Comparison of ENCODE assay signal across 11 cellular contexts in the genomic region with DNA sequence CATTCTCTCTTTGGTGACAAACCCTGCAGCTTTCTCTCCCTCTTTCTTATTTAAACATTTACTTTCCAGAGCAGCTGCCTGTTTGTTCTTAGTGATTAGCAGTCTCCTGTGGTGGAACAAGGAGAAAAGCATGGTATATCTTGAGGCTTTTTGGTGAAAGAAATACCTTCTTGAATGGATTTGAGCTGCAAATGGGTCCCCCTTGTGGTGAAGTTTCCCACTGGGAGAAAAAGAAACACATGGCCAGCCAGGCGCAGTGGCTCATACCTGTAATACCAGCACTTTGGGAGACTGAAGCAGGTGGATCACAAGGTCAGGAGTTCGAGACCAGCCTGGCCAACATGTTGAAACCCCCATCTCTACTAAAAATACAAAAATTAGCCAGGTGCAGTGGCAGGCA. TPM values are rescaled to one million over a fixed set of nuclear protein-coding genes. Genes with fewer than 3 reads are reported as not detected.
DNase-seq lines count a peak whose midpoint lies in the region; ATAC-seq and TF ChIP-seq lines count a peak whose summit lies in the region.
"Had no signal": no experiment of that assay in that cellular context is flagged by ENCODE, and none has a peak within 500 bp of the region (broad histone marks: within the 10 kb centered on the region; RNA-seq: fewer than 3 reads in every experiment).

No MANE protein-coding gene starts in this region.

- no peaks in the 10 kb centered on the region for H3K36me3 ChIP-seq in GM23338 (ENCODE audit: insufficient read depth)
- H3K36me3 ChIP-seq in hepatocyte (replicated peaks; ENCODE audit: insufficient read depth, low read depth) = no peaks in the 10 kb centered on the region

- peaks cover 2% of the 10 kb centered on the region for H3K27me3 Mint-ChIP-seq in GM23338 (ENCODE audit: insufficient read depth, low read depth, poor library complexity)

- peak; percentile 77 for ATAC-seq in GM23338
- ATAC-seq in SK-N-SH treated with all-trans-retinoic acid at 6 μM for 48 hours = peak; percentile 25; the same call in 1 of the 3 replicates
- ATAC-seq in HG02884 (IDR thresholded peaks at IDR 0.05; ENCODE audit: unreplicated experiment) = no peak

- no peak overlapping the region for H3K4me2 ChIP-seq in GM23338
- H3K4me2 ChIP-seq in hepatocyte = no peak overlapping the region

- no peak overlapping the region for H3K27ac Mint-ChIP-seq in GM23338
- H3K27ac Mint-ChIP-seq: activated CD4-positive, alpha-beta T cell treated with anti-CD3 and anti-CD28 coated beads, Interleukin-2, amount 10 ng/mL, durations not matched to agents 7 days and 5 days had no signal

- peaks cover 12% of the 10 kb centered on the region; the same call in 2 of the 3 replicates for H3K4me1 Mint-ChIP-seq in GM23338
- H3K4me1 Mint-ChIP-seq: activated CD4-positive, alpha-beta T cell treated with anti-CD3 and anti-CD28 coated beads, Interleukin-2, amount 10 ng/mL, durations not matched to agents 7 days and 5 days had no signal

- H4K20me1 ChIP-seq in GM23338 (replicated peaks; ENCODE audit: insufficient read depth) (no peaks in the 10 kb centered on the region), hepatocyte (ENCODE audit: insufficient read depth, poor library complexity, severe bottlenecking) (no peaks in the 10 kb centered on the region)

- 87% methylated on average over 2 of the region's 2 CpGs for WGBS in hepatocyte (ENCODE audit: low lambda C conversion rate, missing lambda C conversion rate)

- H3F3A ChIP-seq in GM23338 (replicated peaks; ENCODE audit: low read depth) = no peaks in the 10 kb centered on the region

- H3K9me2 ChIP-seq in GM23338 (ENCODE audit: insufficient read depth) (peaks cover 4% of the 10 kb centered on the region; the same call in 1 of the 2 replicates), hepatocyte (replicated peaks; ENCODE audit: insufficient read depth) (no peaks in the 10 kb centered on the region)

- no peaks in the 10 kb centered on the region for H3K79me2 ChIP-seq in GM23338 (replicated peaks; ENCODE audit: insufficient read depth)
- no peaks in the 10 kb centered on the region for H3K79me2 ChIP-seq in hepatocyte

- peaks cover 5% of the 10 kb centered on the region for H3K9me3 ChIP-seq in hepatocyte (ENCODE audit: low read depth)

- H3K4me1 ChIP-seq in GM23338 (ENCODE audit: insufficient read depth) (no peaks in the 10 kb centered on the region), hepatocyte (ENCODE audit: insufficient read depth) (no peaks in the 10 kb centered on the region)

- H3K27me3 ChIP-seq in GM23338 (ENCODE audit: insufficient read depth) (no peaks in the 10 kb centered on the region), hepatocyte (no peaks in the 10 kb centered on the region)

- peak; percentile 65 to 80 for TF ChIP-seq CTCF in GM23338 (conservative IDR thresholded peaks at IDR 0.05; ENCODE audit: low read depth in 2 of 2)
- peak; percentile 35 for TF ChIP-seq CTCF in hepatocyte (IDR thresholded peaks at IDR 0.05; ENCODE audit: poor library complexity)

- H3K4me3 ChIP-seq in GM23338 (no peak overlapping the region), hepatocyte (no peak overlapping the region)

- H2AFZ ChIP-seq in GM23338 (no peak overlapping the region), hepatocyte (no peak overlapping the region)

- H3K9me3 Mint-ChIP-seq in GM23338 = peaks cover 7% of the 10 kb centered on the region; the same call in 2 of the 3 replicates
- H3K9me3 Mint-ChIP-seq: activated CD4-positive, alpha-beta T cell treated with anti-CD3 and anti-CD28 coated beads, Interleukin-2, amount 10 ng/mL, durations not matched to agents 7 days and 5 days had no signal

- H3K27ac ChIP-seq in GM23338 (ENCODE audit: low read depth) (no peak overlapping the region), hepatocyte (no peak overlapping the region)

- H3K4me3 Mint-ChIP-seq in GM23338 = no peak overlapping the region
- H3K4me3 Mint-ChIP-seq: activated CD4-positive, alpha-beta T cell treated with anti-CD3 and anti-CD28 coated beads, Interleukin-2, amount 10 ng/mL, durations not matched to agents 7 days and 5 days had no signal

- peaks cover 4% of the 10 kb centered on the region; the same call in 1 of the 3 replicates for H3K36me3 Mint-ChIP-seq in GM23338 (ENCODE audit: low read depth)

- DNase-seq in AG08396 (ENCODE audit: low spot score) = peak; percentile 17
- DNase-seq in GM23338 (ENCODE audit: low spot score) = peak; percentile 84
- DNase-seq in hepatocyte (ENCODE audit: low spot score) = peak; percentile 26
- DNase-seq in SHP77 (lab: John Stamatoyannopoulos, UW) = no peak
- DNase-seq in NCI-H1436 treated with DMSO at 0.1 percent for 48 hours (lab: John Stamatoyannopoulos, UW) = no peak
- DNase-seq in ureter (ENCODE audit: low spot score) = no peak
- DNase-seq: activated CD4-positive, alpha-beta T cell treated with anti-CD3 and anti-CD28 coated beads, Interleukin-2, amount 10 ng/mL, durations not matched to agents 7 days and 5 days; effector memory CD4-positive, alpha-beta T cell; NCI-H2029 had no signal

TF ChIP-seq in GM23338, 12 proteins besides CTCF, POLR2A, EP300 and RAD21 (continues in another document):
- TF ChIP-seq, protein P1, sequence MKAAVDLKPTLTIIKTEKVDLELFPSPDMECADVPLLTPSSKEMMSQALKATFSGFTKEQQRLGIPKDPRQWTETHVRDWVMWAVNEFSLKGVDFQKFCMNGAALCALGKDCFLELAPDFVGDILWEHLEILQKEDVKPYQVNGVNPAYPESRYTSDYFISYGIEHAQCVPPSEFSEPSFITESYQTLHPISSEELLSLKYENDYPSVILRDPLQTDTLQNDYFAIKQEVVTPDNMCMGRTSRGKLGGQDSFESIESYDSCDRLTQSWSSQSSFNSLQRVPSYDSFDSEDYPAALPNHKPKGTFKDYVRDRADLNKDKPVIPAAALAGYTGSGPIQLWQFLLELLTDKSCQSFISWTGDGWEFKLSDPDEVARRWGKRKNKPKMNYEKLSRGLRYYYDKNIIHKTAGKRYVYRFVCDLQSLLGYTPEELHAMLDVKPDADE (IDR thresholded peaks at IDR 0.05) = no peak
- TF ChIP-seq ZNF331 (CRISPR knock-in tag; IDR thresholded peaks at IDR 0.05; ENCODE audit: low read depth) = no peak
- TF ChIP-seq STAT1 (IDR thresholded peaks at IDR 0.05; ENCODE audit: unreplicated experiment) = no peak
- no peak for TF ChIP-seq CREB1 (CRISPR knock-in tag; IDR thresholded peaks at IDR 0.05; ENCODE audit: low read depth)
- no peak for TF ChIP-seq POLR2AphosphoS5 (IDR thresholded peaks at IDR 0.05; ENCODE audit: low read depth)
- TF ChIP-seq JUNB (IDR thresholded peaks at IDR 0.05; ENCODE audit: unreplicated experiment) = no peak
- TF ChIP-seq NANOG (IDR thresholded peaks at IDR 0.05; ENCODE audit: borderline replicate concordance) = no peak
- no peak for TF ChIP-seq ZNF114 (CRISPR knock-in tag; IDR thresholded peaks at IDR 0.05)

TF ChIP-seq in SK-N-SH treated with all-trans-retinoic acid at 6 μM for 48 hours, 23 proteins besides CTCF, POLR2A, EP300 and RAD21:
- TF ChIP-seq PPARA (CRISPR knock-in tag; IDR thresholded peaks at IDR 0.05; ENCODE audit: borderline replicate concordance) = no peak

RNA-seq across cellular contexts. Expression of a gene that starts 48.3 kb away (rescaled TPM):
- 3.5 and 5.4 TPM in 2 replicates for total RNA-seq in GM23338 (2014; rRNA removed; shearing (Covaris generic))
- 0.68 and 1.1 TPM in 2 replicates for polyA plus RNA-seq in GM23338 (2016; fragmentation: Nextera tagmentation; extraction: Ambion mirVana)
- 7.7 TPM in 2 replicates for total RNA-seq in hepatocyte
- 5.2 and 9.2 TPM in 2 replicates for polyA plus RNA-seq in hepatocyte
- total RNA-seq in ureter = 5.0 TPM
- total RNA-seq: activated CD4-positive, alpha-beta T cell treated with anti-CD3 and anti-CD28 coated beads, Interleukin-2, amount 10 ng/mL, durations not matched to agents 7 days and 5 days had no signal

Comparison
In these comparisons a context has a peak if more than half of its experiments do, and no peak if none do; other contexts are left out.
1. DNase-seq: peak in AG08396 (single experiment), GM23338 (single experiment) and hepatocyte (single experiment); none in SHP77 (0 of 2), NCI-H1436 treated with DMSO at 0.1 percent for 48 hours (single experiment) and ureter (single experiment).